ENCODE assay signal across 21 cellular contexts in genomic region chr22:21990449-21991308, GRCh38.
"Had no signal": no experiment of that assay in that cellular context is flagged by ENCODE, and none has a peak within 500 bp of the region (broad histone marks: within the 10 kb centered on the region; RNA-seq: fewer than 3 reads in every experiment).

No MANE protein-coding gene starts in this region.

- H3K36me3 Mint-ChIP-seq: activated CD8-positive, alpha-beta memory T cell treated with anti-CD3 and anti-CD28 coated beads, Interleukin-2, amount 10 ng/mL, durations not matched to agents 7 days and 5 days; activated naive CD8-positive, alpha-beta T cell had no signal

- H3K27me3 ChIP-seq: breast epithelium, testis had no signal

- ATAC-seq: activated CD8-positive, alpha-beta memory T cell treated with anti-CD3 and anti-CD28 coated beads, Interleukin-2, amount 10 ng/mL, durations not matched to agents 7 days and 5 days; sciatic nerve; stimulated activated naive CD8-positive, alpha-beta T cell treated with anti-CD3 and anti-CD28 coated beads, Interleukin-15, Interleukin-2, amounts not matched to agents 100 U/mL and 50 U/mL, for 24 hours; upper lobe of right lung had no signal

- H3K27ac ChIP-seq: breast epithelium, esophagus squamous epithelium, left ventricle myocardium inferior, prostate gland, testis, upper lobe of right lung had no signal

- H3K4me3 Mint-ChIP-seq: activated CD8-positive, alpha-beta memory T cell treated with anti-CD3 and anti-CD28 coated beads, Interleukin-2, amount 10 ng/mL, durations not matched to agents 7 days and 5 days; activated naive CD8-positive, alpha-beta T cell; activated T-cell treated with anti-CD3 and anti-CD28 coated beads, Interleukin-2, amount 50 U/mL, for 24 hours had no signal

- H3K4me1 Mint-ChIP-seq: activated CD8-positive, alpha-beta memory T cell treated with anti-CD3 and anti-CD28 coated beads, Interleukin-2, amount 10 ng/mL, durations not matched to agents 7 days and 5 days had no signal

- H3K4me3 ChIP-seq: breast epithelium, esophagus squamous epithelium, left ventricle myocardium inferior, prostate gland, testis, upper lobe of right lung had no signal

- H3K27ac Mint-ChIP-seq: activated CD8-positive, alpha-beta memory T cell treated with anti-CD3 and anti-CD28 coated beads, Interleukin-2, amount 10 ng/mL, durations not matched to agents 7 days and 5 days; activated naive CD8-positive, alpha-beta T cell; activated T-cell treated with anti-CD3 and anti-CD28 coated beads, Interleukin-2, amount 50 U/mL, for 24 hours had no signal

- H3K9me3 Mint-ChIP-seq: activated T-cell treated with anti-CD3 and anti-CD28 coated beads, Interleukin-2, amount 50 U/mL, for 24 hours had no signal

- H3K27me3 Mint-ChIP-seq: activated CD8-positive, alpha-beta memory T cell treated with anti-CD3 and anti-CD28 coated beads, Interleukin-2, amount 10 ng/mL, durations not matched to agents 7 days and 5 days; activated T-cell treated with anti-CD3 and anti-CD28 coated beads, Interleukin-2, amount 50 U/mL, for 24 hours had no signal

- DNase-seq: activated CD4-positive, alpha-beta T cell treated with anti-CD3 and anti-CD28 coated beads for 1 hour; activated CD4-positive, alpha-beta T cell treated with anti-CD3 and anti-CD28 coated beads, Interleukin-2, amount 50 U/mL, for 48 hours; activated CD8-positive, alpha-beta memory T cell treated with anti-CD3 and anti-CD28 coated beads, Interleukin-2, amount 10 ng/mL, durations not matched to agents 7 days and 5 days; activated gamma-delta T cell; activated T-cell treated with anti-CD3 and anti-CD28 coated beads, Interleukin-2, amount 50 U/mL, for 24 hours; esophagus squamous epithelium; foreskin fibroblast; head of caudate nucleus; islet precursor cell; left ventricle myocardium inferior; nucleus accumbens; stimulated activated CD4-positive, alpha-beta T cell treated with anti-CD3 and anti-CD28 coated beads, Interleukin-12 subunit alpha, Interleukin-12 subunit beta, amount 100 ng/mL, for 4 hours; stimulated activated CD4-positive, alpha-beta T cell treated with anti-CD3 and anti-CD28 coated beads, Interleukin-4, amount 100 ng/mL, for 1 hour; stimulated activated CD8-positive, alpha-beta memory T cell treated with anti-CD3 and anti-CD28 coated beads, Interleukin-4, amount 100 ng/mL, for 48 hours; stimulated activated naive CD8-positive, alpha-beta T cell treated with anti-CD3 and anti-CD28 coated beads, Interleukin-15, Interleukin-2, amounts not matched to agents 100 U/mL and 50 U/mL, for 24 hours; testis; upper lobe of right lung had no signal

- H3K9me3 ChIP-seq: breast epithelium, esophagus squamous epithelium, left ventricle myocardium inferior, prostate gland, testis, upper lobe of right lung had no signal

- H3K4me1 ChIP-seq: breast epithelium, esophagus squamous epithelium, left ventricle myocardium inferior, prostate gland, testis, upper lobe of right lung had no signal

- H3K36me3 ChIP-seq: breast epithelium, esophagus squamous epithelium, left ventricle myocardium inferior, prostate gland, upper lobe of right lung had no signal
